ENCODE assay signal across 1 cellular context in genomic region chr15:73387507-73388255, GRCh38.
TF ChIP-seq lines count a peak whose summit lies in the region.

No MANE protein-coding gene starts in this region.

TF ChIP-seq in HepG2, 621 proteins besides CTCF, POLR2A, EP300 and RAD21:
- TF ChIP-seq PPARG (CRISPR knock-in tag; conservative IDR thresholded peaks at IDR 0.05) (no peak), ZNF296 (CRISPR knock-in tag; conservative IDR thresholded peaks at IDR 0.05) (no peak), CEBPB (IDR thresholded peaks at IDR 0.05; ENCODE audit: borderline replicate concordance, low read depth, low read length) (peak; percentile 36; the same call in 1 of the 2 replicates), ZNF232 (CRISPR knock-in tag; IDR thresholded peaks at IDR 0.05; ENCODE audit: borderline replicate concordance) (peak; percentile 97), ZNF879 (CRISPR knock-in tag; IDR thresholded peaks at IDR 0.05) (no peak), IRF2 (CRISPR knock-in tag; IDR thresholded peaks at IDR 0.05) (no peak)
- TF ChIP-seq, protein P1, sequence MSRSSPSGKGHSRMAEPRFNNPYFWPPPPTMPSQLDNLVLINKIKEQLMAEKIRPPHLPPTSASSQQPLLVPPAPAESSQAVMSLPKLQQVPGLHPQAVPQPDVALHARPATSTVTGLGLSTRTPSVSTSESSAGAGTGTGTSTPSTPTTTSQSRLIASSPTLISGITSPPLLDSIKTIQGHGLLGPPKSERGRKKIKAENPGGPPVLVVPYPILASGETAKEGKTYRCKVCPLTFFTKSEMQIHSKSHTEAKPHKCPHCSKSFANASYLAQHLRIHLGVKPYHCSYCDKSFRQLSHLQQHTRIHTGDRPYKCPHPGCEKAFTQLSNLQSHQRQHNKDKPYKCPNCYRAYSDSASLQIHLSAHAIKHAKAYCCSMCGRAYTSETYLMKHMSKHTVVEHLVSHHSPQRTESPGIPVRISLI (CRISPR knock-in tag; IDR thresholded peaks at IDR 0.05; ENCODE audit: borderline replicate concordance) = no peak
TF ChIP-seq in HepG2: peak in this region for 2.
